Comparison of ENCODE assay signal across 1 cellular context in the genomic region with DNA sequence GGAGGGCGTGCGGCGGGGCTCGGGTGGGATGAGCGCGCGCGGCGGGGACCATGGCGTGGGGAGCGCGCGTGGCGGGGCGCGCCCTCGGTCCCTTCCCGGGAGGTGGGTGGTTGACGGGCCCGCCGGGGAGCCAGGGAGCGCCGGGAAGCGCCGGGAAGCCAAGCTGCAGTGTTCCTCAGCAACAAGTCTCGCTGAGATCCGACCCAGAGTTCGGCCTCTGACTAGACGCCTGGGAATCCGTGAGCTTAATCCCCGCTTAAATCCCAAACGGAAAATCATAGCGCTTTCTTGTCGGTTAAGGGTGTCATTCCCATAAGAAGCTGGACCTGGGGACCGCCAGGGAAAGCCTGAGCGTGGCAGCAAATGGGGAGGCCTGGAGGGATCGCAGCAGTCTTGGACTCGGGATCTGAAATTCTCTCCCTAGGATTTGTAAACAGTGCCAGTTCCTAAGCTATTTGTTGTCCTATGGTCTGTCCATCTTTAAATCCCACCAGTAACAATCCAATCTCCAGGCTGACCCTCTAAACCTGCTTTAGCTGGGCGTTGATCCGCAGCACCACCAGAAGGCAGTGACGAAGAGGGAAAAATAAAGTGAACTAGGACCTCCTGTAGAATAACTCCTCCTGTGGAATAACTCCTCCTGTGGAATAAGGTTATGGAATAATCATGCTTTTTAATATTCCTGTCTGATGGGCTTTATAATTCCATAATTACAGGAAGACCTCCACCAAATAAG.
A peak's percentile ranks its signal among the peaks of the same experiment; 100 is the strongest.
TF ChIP-seq lines count a peak whose summit lies in the region.

No MANE protein-coding gene starts in this region.

TF ChIP-seq in HepG2, 621 proteins besides CTCF, POLR2A, EP300 and RAD21 (continued from another document):
- TF ChIP-seq PLRG1 (conservative IDR thresholded peaks at IDR 0.05) (no peak), ZNF878 (CRISPR knock-in tag; IDR thresholded peaks at IDR 0.05) (no peak), AKAP8 (CRISPR knock-in tag; IDR thresholded peaks at IDR 0.05) (no peak), ZNF124 (CRISPR knock-in tag; IDR thresholded peaks at IDR 0.05) (no peak), CHD4 (IDR thresholded peaks at IDR 0.05; ENCODE audit: borderline replicate concordance, low read length) (no peak), MED13 (CRISPR knock-in tag; IDR thresholded peaks at IDR 0.05) (no peak), ZNF850 (CRISPR knock-in tag; conservative IDR thresholded peaks at IDR 0.05) (no peak), KAT7 (CRISPR knock-in tag; IDR thresholded peaks at IDR 0.05; ENCODE audit: borderline replicate concordance) (0 out of 2 replicates have a peak, but pooled peaks have one; percentile 8), ZSCAN12 (CRISPR knock-in tag; IDR thresholded peaks at IDR 0.05) (no peak), ARNT (IDR thresholded peaks at IDR 0.05) (no peak), ATM (IDR thresholded peaks at IDR 0.05; ENCODE audit: borderline replicate concordance) (no peak), MAZ (IDR thresholded peaks at IDR 0.05; ENCODE audit: borderline replicate concordance, low read depth, low read length) (no peak), MAZ (CRISPR knock-in tag; IDR thresholded peaks at IDR 0.05; ENCODE audit: low read depth) (no peak), ZNF234 (CRISPR knock-in tag; conservative IDR thresholded peaks at IDR 0.05) (no peak), DNMT1 (CRISPR knock-in tag; IDR thresholded peaks at IDR 0.05) (no peak), ZFYVE20 (CRISPR knock-in tag; IDR thresholded peaks at IDR 0.05; ENCODE audit: borderline replicate concordance, low read depth) (no peak), ZSCAN20 (CRISPR knock-in tag; IDR thresholded peaks at IDR 0.05; ENCODE audit: borderline replicate concordance) (no peak), ZSCAN29 (CRISPR knock-in tag; conservative IDR thresholded peaks at IDR 0.05) (no peak), STAG1 (CRISPR knock-in tag; IDR thresholded peaks at IDR 0.05) (peak; percentile 32; the same call in 1 of the 2 replicates), PHF8 (CRISPR knock-in tag; IDR thresholded peaks at IDR 0.05) (peak; percentile 7; the same call in 1 of the 2 replicates), MEIS1 (CRISPR knock-in tag; IDR thresholded peaks at IDR 0.05; ENCODE audit: borderline replicate concordance) (no peak), ZBTB20 (CRISPR knock-in tag; IDR thresholded peaks at IDR 0.05; ENCODE audit: borderline replicate concordance, low read depth) (0 out of 2 replicates have a peak, but pooled peaks have one; percentile 7), ZSCAN25 (CRISPR knock-in tag; IDR thresholded peaks at IDR 0.05) (no peak), ZFY (CRISPR knock-in tag; IDR thresholded peaks at IDR 0.05) (peak; percentile 16; the same call in 1 of the 2 replicates), PAX8 (CRISPR knock-in tag; IDR thresholded peaks at IDR 0.05; ENCODE audit: borderline replicate concordance) (no peak)
- TF ChIP-seq, protein P1, sequence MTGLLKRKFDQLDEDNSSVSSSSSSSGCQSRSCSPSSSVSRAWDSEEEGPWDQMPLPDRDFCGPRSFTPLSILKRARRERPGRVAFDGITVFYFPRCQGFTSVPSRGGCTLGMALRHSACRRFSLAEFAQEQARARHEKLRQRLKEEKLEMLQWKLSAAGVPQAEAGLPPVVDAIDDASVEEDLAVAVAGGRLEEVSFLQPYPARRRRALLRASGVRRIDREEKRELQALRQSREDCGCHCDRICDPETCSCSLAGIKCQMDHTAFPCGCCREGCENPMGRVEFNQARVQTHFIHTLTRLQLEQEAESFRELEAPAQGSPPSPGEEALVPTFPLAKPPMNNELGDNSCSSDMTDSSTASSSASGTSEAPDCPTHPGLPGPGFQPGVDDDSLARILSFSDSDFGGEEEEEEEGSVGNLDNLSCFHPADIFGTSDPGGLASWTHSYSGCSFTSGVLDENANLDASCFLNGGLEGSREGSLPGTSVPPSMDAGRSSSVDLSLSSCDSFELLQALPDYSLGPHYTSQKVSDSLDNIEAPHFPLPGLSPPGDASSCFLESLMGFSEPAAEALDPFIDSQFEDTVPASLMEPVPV (CRISPR knock-in tag; IDR thresholded peaks at IDR 0.05) = 0 out of 2 replicates have a peak, but pooled peaks have one; percentile 45
- TF ChIP-seq, protein P2, sequence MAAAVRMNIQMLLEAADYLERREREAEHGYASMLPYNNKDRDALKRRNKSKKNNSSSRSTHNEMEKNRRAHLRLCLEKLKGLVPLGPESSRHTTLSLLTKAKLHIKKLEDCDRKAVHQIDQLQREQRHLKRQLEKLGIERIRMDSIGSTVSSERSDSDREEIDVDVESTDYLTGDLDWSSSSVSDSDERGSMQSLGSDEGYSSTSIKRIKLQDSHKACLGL (CRISPR knock-in tag; IDR thresholded peaks at IDR 0.05) = no peak
- TF ChIP-seq, protein P3, sequence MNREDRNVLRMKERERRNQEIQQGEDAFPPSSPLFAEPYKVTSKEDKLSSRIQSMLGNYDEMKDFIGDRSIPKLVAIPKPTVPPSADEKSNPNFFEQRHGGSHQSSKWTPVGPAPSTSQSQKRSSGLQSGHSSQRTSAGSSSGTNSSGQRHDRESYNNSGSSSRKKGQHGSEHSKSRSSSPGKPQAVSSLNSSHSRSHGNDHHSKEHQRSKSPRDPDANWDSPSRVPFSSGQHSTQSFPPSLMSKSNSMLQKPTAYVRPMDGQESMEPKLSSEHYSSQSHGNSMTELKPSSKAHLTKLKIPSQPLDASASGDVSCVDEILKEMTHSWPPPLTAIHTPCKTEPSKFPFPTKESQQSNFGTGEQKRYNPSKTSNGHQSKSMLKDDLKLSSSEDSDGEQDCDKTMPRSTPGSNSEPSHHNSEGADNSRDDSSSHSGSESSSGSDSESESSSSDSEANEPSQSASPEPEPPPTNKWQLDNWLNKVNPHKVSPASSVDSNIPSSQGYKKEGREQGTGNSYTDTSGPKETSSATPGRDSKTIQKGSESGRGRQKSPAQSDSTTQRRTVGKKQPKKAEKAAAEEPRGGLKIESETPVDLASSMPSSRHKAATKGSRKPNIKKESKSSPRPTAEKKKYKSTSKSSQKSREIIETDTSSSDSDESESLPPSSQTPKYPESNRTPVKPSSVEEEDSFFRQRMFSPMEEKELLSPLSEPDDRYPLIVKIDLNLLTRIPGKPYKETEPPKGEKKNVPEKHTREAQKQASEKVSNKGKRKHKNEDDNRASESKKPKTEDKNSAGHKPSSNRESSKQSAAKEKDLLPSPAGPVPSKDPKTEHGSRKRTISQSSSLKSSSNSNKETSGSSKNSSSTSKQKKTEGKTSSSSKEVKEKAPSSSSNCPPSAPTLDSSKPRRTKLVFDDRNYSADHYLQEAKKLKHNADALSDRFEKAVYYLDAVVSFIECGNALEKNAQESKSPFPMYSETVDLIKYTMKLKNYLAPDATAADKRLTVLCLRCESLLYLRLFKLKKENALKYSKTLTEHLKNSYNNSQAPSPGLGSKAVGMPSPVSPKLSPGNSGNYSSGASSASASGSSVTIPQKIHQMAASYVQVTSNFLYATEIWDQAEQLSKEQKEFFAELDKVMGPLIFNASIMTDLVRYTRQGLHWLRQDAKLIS (CRISPR knock-in tag; IDR thresholded peaks at IDR 0.05) = no peak
TF ChIP-seq in HepG2: peak in this region for 14.
